In the genomic region with DNA sequence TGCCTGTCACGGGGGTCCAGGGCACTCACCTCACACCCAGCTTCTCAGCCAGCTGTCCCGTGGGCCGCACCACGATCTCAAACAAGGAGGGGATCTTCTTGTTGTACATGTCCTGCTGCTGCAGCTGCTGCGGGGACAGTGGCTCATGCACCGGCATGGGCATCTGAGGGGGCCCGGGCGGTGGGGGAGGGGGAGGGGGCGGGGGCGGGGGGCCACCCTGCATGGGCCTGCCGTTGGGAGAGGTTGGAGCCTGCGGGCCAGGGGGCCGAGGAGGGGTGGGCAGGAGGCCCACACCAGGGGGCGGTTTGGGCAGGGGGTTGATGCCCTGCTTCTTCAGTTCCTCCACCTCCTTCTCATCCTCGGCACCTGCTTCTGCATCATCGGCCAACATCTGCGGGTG, we compare ENCODE assay signal across 32 cellular contexts. TPM values are rescaled to one million over a fixed set of nuclear protein-coding genes. Genes with fewer than 3 reads are reported as not detected.
DNase-seq lines count a peak whose midpoint lies in the region; ATAC-seq and TF ChIP-seq lines count a peak whose summit lies in the region.
"Had no signal": no experiment of that assay in that cellular context is flagged by ENCODE, and none has a peak within 500 bp of the region (broad histone marks: within the 10 kb centered on the region; RNA-seq: fewer than 3 reads in every experiment).

No MANE protein-coding gene starts in this region.

- H3K27ac ChIP-seq in endodermal cell (ENCODE audit: low read depth, low read length): no peak overlapping the region
- H3K27ac ChIP-seq: 22Rv1; A549; BLaER1; BLaER1 treated with 17β-estradiol and CSF1 and Interleukin-3, amounts not matched to agents 10 nM and 100 nM; C4-2B had no signal

- TF ChIP-seq CTCF in endodermal cell (conservative IDR thresholded peaks at IDR 0.05): peak; percentile 41

- no peak overlapping the region for H3K9ac ChIP-seq in endodermal cell (ENCODE audit: extremely low read depth, low read length, poor library complexity, severe bottlenecking)
- H3K9ac ChIP-seq: BLaER1; BLaER1 treated with 17β-estradiol and CSF1 and Interleukin-3, amounts not matched to agents 10 nM and 100 nM had no signal

- H3K36me3 Mint-ChIP-seq in endodermal cell (ENCODE audit: low read depth): peaks cover 63% of the 10 kb centered on the region

- H3K36me3 ChIP-seq in H7 (replicated peaks; ENCODE audit: control insufficient read depth, insufficient read depth, low read length) (peaks cover 24% of the 10 kb centered on the region), endodermal cell (ENCODE audit: control insufficient read depth, insufficient read depth, low read length) (peaks cover 60% of the 10 kb centered on the region)

- no peak overlapping the region for H3K27ac Mint-ChIP-seq in endodermal cell
- H3K27ac Mint-ChIP-seq: B cell; CD14-positive monocyte; CD4-positive, alpha-beta memory T cell; CD4-positive, alpha-beta T cell; CD8-positive, alpha-beta T cell had no signal

- H3K4me3 Mint-ChIP-seq in endodermal cell: no peak overlapping the region
- H3K4me3 Mint-ChIP-seq: B cell; CD14-positive monocyte; CD4-positive, alpha-beta memory T cell; CD4-positive, alpha-beta T cell; CD4-positive, CD25-positive, alpha-beta regulatory T cell; CD8-positive, alpha-beta memory T cell; CD8-positive, alpha-beta T cell had no signal

- H3K9me3 Mint-ChIP-seq in endodermal cell: no peaks in the 10 kb centered on the region
- H3K9me3 Mint-ChIP-seq: CD14-positive monocyte; CD4-positive, alpha-beta memory T cell; CD4-positive, alpha-beta T cell; CD4-positive, CD25-positive, alpha-beta regulatory T cell; CD8-positive, alpha-beta memory T cell; CD8-positive, alpha-beta T cell had no signal

- WGBS in endodermal cell (ENCODE audit: insufficient coverage in 1 of 2, insufficient read length in 1 of 2), 2 experiments: 96 to 100% methylated on average over 6 to 8 of the region's 17 CpGs

- H3K4me1 ChIP-seq in endodermal cell (ENCODE audit: control insufficient read depth, insufficient read depth, low read length): no peaks in the 10 kb centered on the region
- H3K4me1 ChIP-seq: A549, BE2C, Caco-2 had no signal

- ATAC-seq in stimulated activated naive CD8-positive, alpha-beta T cell treated with anti-CD3 and anti-CD28 coated beads, Interleukin-15, Interleukin-2, amounts not matched to agents 100 U/mL and 50 U/mL, for 24 hours: no peak
- ATAC-seq: CD8-positive, alpha-beta T cell had no signal

- DNase-seq in H7: peak; percentile 69
- DNase-seq in endodermal cell: no peak
- no peak for DNase-seq in stimulated activated naive CD8-positive, alpha-beta T cell treated with anti-CD3 and anti-CD28 coated beads, Interleukin-15, Interleukin-2, amounts not matched to agents 100 U/mL and 50 U/mL, for 24 hours
- no peak for DNase-seq in stimulated activated CD4-positive, alpha-beta T cell treated with anti-CD3 and anti-CD28 coated beads, Interleukin-4, amount 100 ng/mL, for 4 hours
- DNase-seq: 8988T; ACHN; AML-193; BE2C; C1 segment of cervical spinal cord; Caco-2; Calu3; CD4-positive, alpha-beta memory T cell; CD4-positive, alpha-beta T cell; CD4-positive, CD25-positive, alpha-beta regulatory T cell; CD8-positive, alpha-beta memory T cell; CD8-positive, alpha-beta T cell; COR-L47; DMS 273 treated with DMSO at 0.1 percent for 48 hours; DMS153; DMS53; DMS79; DMS79 treated with DMSO at 0.1 percent for 48 hours; DND-41; EL had no signal

- H3K27me3 Mint-ChIP-seq in endodermal cell (ENCODE audit: insufficient read depth): no peaks in the 10 kb centered on the region
- H3K27me3 Mint-ChIP-seq: B cell; CD4-positive, alpha-beta memory T cell; CD4-positive, alpha-beta T cell; CD4-positive, CD25-positive, alpha-beta regulatory T cell; CD8-positive, alpha-beta memory T cell had no signal

- no peaks in the 10 kb centered on the region for H3K9me3 ChIP-seq in endodermal cell (ENCODE audit: control insufficient read depth, low read length)
- H3K9me3 ChIP-seq: A549; BE2C; BLaER1; BLaER1 treated with 17β-estradiol and CSF1 and Interleukin-3, amounts not matched to agents 10 nM and 100 nM; Caco-2 had no signal

- no peaks in the 10 kb centered on the region for H3K4me1 Mint-ChIP-seq in endodermal cell

- H3K27me3 ChIP-seq in H7 (ENCODE audit: control insufficient read depth, insufficient read depth, low read length) (no peaks in the 10 kb centered on the region), endodermal cell (ENCODE audit: control insufficient read depth, insufficient read depth, low read length, poor library complexity, severe bottlenecking) (no peaks in the 10 kb centered on the region)
- H3K27me3 ChIP-seq: BE2C; BLaER1; BLaER1 treated with 17β-estradiol and CSF1 and Interleukin-3, amounts not matched to agents 10 nM and 100 nM had no signal

- no peak overlapping the region for H3K4me3 ChIP-seq in H7 (ENCODE audit: insufficient read depth, low read depth, low read length)
- no peak overlapping the region for H3K4me3 ChIP-seq in endodermal cell (ENCODE audit: low read length)
- H3K4me3 ChIP-seq: A549; BLaER1; BLaER1 treated with 17β-estradiol and CSF1 and Interleukin-3, amounts not matched to agents 10 nM and 100 nM had no signal

RNA-seq across cellular contexts. Expression of gene TMEM160, which starts 23.9 kb away (rescaled TPM):
- 127 and 173 TPM in 2 replicates for total RNA-seq in H7 (2014; rRNA removed; shearing (Covaris generic))
- total RNA-seq in endodermal cell: 10 to 100 TPM; 61.8 to 69.5 TPM
- 44.2 TPM for polyA plus RNA-seq in endodermal cell (2013, experiment 1 of 2)
- polyA plus RNA-seq in endodermal cell (2013, experiment 2 of 2): 34.1 TPM

RNA-seq across cellular contexts. Expression of gene ZC3H4, which starts 41.3 kb away (rescaled TPM):
- 13.4 and 14.5 TPM in 2 replicates for total RNA-seq in H7 (2014; rRNA removed; shearing (Covaris generic))
- 10 to 100 TPM; 64.9 to 82.5 TPM for total RNA-seq in endodermal cell
- 23.7 TPM for polyA plus RNA-seq in endodermal cell (2013, experiment 1 of 2)
- 23.5 TPM for polyA plus RNA-seq in endodermal cell (2013, experiment 2 of 2)

RNA-seq across cellular contexts. Expression of gene NPAS1, which starts 52.7 kb away (rescaled TPM):
- total RNA-seq in H7 (2014; rRNA removed; shearing (Covaris generic)): 3.2 and 6.1 TPM in 2 replicates
- total RNA-seq in endodermal cell: 1 to 10 TPM; 6.9 to 8.7 TPM
- 3.6 TPM for polyA plus RNA-seq in endodermal cell (2013, experiment 1 of 2)
- polyA plus RNA-seq in endodermal cell (2013, experiment 2 of 2): 5.1 TPM
- total RNA-seq: Daoy had no signal
- polyA plus RNA-seq: CD14-positive monocyte; CD4-positive, alpha-beta memory T cell; CD8-positive, alpha-beta memory T cell had no signal

RNA-seq across cellular contexts. Expression of gene SAE1, which starts 58.3 kb away (rescaled TPM):
- 271 and 298 TPM in 2 replicates for total RNA-seq in H7 (2014; rRNA removed; shearing (Covaris generic))
- 100 to 1,000 TPM; 187 to 240 TPM for total RNA-seq in endodermal cell
- polyA plus RNA-seq in endodermal cell (2013, experiment 1 of 2): 185 TPM
- 176 TPM for polyA plus RNA-seq in endodermal cell (2013, experiment 2 of 2)
